In the genomic region with DNA sequence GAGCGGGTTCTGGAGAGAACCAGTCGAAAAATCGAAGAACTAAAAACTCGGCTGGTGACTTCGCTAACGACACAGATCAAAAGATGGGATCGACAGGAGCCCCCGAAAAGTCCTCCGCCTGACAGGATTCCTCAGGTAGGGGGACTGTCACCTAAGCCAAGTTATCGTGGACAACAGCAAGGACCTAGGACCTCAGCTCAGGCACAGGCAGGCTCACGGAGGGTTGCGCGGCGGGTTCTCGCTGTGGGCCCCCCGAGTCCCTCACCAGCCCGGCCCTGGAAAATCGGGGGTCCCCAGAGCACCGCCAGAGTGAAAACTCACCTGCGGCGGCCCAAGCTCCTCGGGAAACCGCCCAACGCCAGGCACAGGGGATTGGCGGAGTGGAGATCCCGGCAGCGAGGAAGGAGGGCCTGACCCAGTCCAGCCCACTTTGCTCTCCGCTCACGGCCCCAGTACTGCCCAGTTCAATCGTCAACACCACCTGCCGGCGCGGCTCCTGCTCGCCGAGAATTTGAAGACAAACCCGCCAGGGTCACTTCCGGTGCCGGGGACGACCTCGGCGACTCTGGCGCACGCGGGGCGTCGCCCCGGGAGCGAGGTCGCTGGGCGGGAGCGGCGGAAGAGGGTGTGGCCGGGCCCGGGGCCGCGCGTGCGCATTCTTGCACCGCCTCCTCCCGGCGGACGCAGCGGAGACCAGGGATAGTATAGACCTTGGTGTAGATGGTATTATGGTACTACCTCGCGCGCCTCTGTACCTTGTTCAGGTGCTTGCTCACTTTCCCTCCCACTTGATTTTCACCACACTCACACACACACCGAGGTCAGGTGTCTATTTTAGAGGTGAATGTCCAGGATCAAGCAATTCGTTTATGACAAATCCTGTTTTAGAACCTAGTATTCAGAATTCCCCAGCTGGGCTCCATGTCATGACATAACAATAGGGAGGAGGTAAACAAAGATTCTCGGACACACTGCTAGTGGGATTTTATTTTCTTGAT, we compare ENCODE assay signal across 8 cellular contexts. TPM values are rescaled to one million over a fixed set of nuclear protein-coding genes. Genes with fewer than 3 reads are reported as not detected.
DNase-seq lines count a peak whose midpoint lies in the region; ATAC-seq and TF ChIP-seq lines count a peak whose summit lies in the region.

A gene (minus strand): TSS at position 567 of the 998 bp plus-strand sequence. CDS start 10,167 bp downstream, outside the sequence.

- TF ChIP-seq CTCF in dorsolateral prefrontal cortex (IDR thresholded peaks at IDR 0.05 in 54 of 56, conservative IDR thresholded peaks at IDR 0.05 in 2 of 56; ENCODE audit: low read depth in 1 of 56, partially characterized antibody in 56 of 56) (peak in 39 of 56 donors; percentile 5 to 58 (median 35)), right lobe of liver (IDR thresholded peaks at IDR 0.05) (peak in 2 of 4 donors; percentile 8 to 16)

- peak; percentile 91 for ATAC-seq in CD4-positive, CD25-positive, alpha-beta regulatory T cell (ENCODE audit: low read depth in 2 of 2)
- ATAC-seq in GM19438 (IDR thresholded peaks at IDR 0.05; ENCODE audit: low read depth, unreplicated experiment) (peak; percentile 92), HG03571 (IDR thresholded peaks at IDR 0.05; ENCODE audit: unreplicated experiment) (peak; percentile 93), right lobe of liver (peak; percentile 97 to 98 (median 98))

- TF ChIP-seq POLR2A in right lobe of liver (IDR thresholded peaks at IDR 0.05): peak; percentile 89

- peak within 1 kb of the TSS; percentile 94 to 98 (median 97) for H3K27ac Mint-ChIP-seq in CD4-positive, CD25-positive, alpha-beta regulatory T cell
- H3K27ac Mint-ChIP-seq in activated CD4-positive, alpha-beta memory T cell treated with anti-CD3 and anti-CD28 coated beads for 36 hours: peak within 1 kb of the TSS; percentile 81

- H3K4me3 Mint-ChIP-seq in CD4-positive, CD25-positive, alpha-beta regulatory T cell: peak within 1 kb of the TSS; percentile 71 to 98 (median 94)
- peak within 1 kb of the TSS; percentile 79 for H3K4me3 Mint-ChIP-seq in activated CD4-positive, alpha-beta memory T cell treated with anti-CD3 and anti-CD28 coated beads for 36 hours

- H3K9me3 ChIP-seq in CD4-positive, CD25-positive, alpha-beta regulatory T cell (ENCODE audit: control insufficient read depth in 2 of 2, low read length in 2 of 2): no peaks in the 10 kb centered on the region
- H3K9me3 ChIP-seq in right lobe of liver: no peaks in the 10 kb centered on the region

- no peaks in the 10 kb centered on the region for H3K9me3 Mint-ChIP-seq in CD4-positive, CD25-positive, alpha-beta regulatory T cell
- no peaks in the 10 kb centered on the region for H3K9me3 Mint-ChIP-seq in activated CD4-positive, alpha-beta memory T cell treated with anti-CD3 and anti-CD28 coated beads for 36 hours

- H3K27me3 ChIP-seq in CD4-positive, CD25-positive, alpha-beta regulatory T cell (ENCODE audit: control insufficient read depth, insufficient read depth, low read length): no peaks in the 10 kb centered on the region
- H3K27me3 ChIP-seq in dorsolateral prefrontal cortex (no peaks in the 10 kb centered on the region), right lobe of liver (no peaks in the 10 kb centered on the region)

- intact Hi-C loops in activated CD4-positive, alpha-beta memory T cell treated with anti-CD3 and anti-CD28 coated beads for 36 hours (cut with micrococcal nuclease): loop anchor here (1.0 to 5.0 kb wide), 4 partner anchors 70 to 219 kb away; a partner anchor contains a TSS
- intact Hi-C loops in dorsolateral prefrontal cortex (cut with DNase I): loop anchor here (1.0 to 5.0 kb wide), 6 partner anchors 69 to 102 kb away; a partner anchor contains a TSS
- intact Hi-C loops in right lobe of liver (cut with DNase I): no loop called here

- peak; percentile 82 to 93 (median 83) for DNase-seq in CD4-positive, CD25-positive, alpha-beta regulatory T cell
- DNase-seq in NCI-H774 (lab: John Stamatoyannopoulos, UW): peak; percentile 94
- peak; percentile 94 for DNase-seq in activated CD4-positive, alpha-beta memory T cell treated with anti-CD3 and anti-CD28 coated beads for 36 hours
- peak; percentile 63 to 93 (median 78) for DNase-seq in dorsolateral prefrontal cortex
- DNase-seq in right lobe of liver: peak; percentile 94 to 96 (median 96)
- peak; percentile 87 for DNase-seq in stimulated activated CD4-positive, alpha-beta T cell treated with anti-CD3 and anti-CD28 coated beads, Interleukin-4, amount 100 ng/mL, for 24 hours

- peaks cover 19 to 48% (median 31%) of the 10 kb centered on the region in 4 donors for H3K4me1 Mint-ChIP-seq in CD4-positive, CD25-positive, alpha-beta regulatory T cell
- peaks cover 22% of the 10 kb centered on the region for H3K4me1 Mint-ChIP-seq in activated CD4-positive, alpha-beta memory T cell treated with anti-CD3 and anti-CD28 coated beads for 36 hours (ENCODE audit: low read depth)

- WGBS in right lobe of liver (ENCODE audit: insufficient coverage, low coverage, low lambda C conversion rate, missing lambda C conversion rate): 1% methylated on average over 14 of the region's 69 CpGs

- H3K27me3 Mint-ChIP-seq in CD4-positive, CD25-positive, alpha-beta regulatory T cell: no peaks in the 10 kb centered on the region
- no peaks in the 10 kb centered on the region for H3K27me3 Mint-ChIP-seq in activated CD4-positive, alpha-beta memory T cell treated with anti-CD3 and anti-CD28 coated beads for 36 hours

- no peaks in the 10 kb centered on the region for H3K36me3 ChIP-seq in CD4-positive, CD25-positive, alpha-beta regulatory T cell (ENCODE audit: control insufficient read depth, insufficient read depth, low read length)
- H3K36me3 ChIP-seq in right lobe of liver: no peaks in the 10 kb centered on the region

- POLR2A ChIA-PET in activated CD4-positive, alpha-beta memory T cell treated with anti-CD3 and anti-CD28 coated beads for 36 hours (lab: Charles Lee): interaction anchor here (0.7 kb wide), 1 partner anchor 103 kb away, joined by 3 read pairs; a partner anchor contains a TSS

- peaks cover 23% of the 10 kb centered on the region for H3K4me1 ChIP-seq in CD4-positive, CD25-positive, alpha-beta regulatory T cell (ENCODE audit: control insufficient read depth, insufficient read depth, low read length, poor library complexity, severe bottlenecking)
- peaks cover 0 to 9% (median 1%) of the 10 kb centered on the region in 4 donors for H3K4me1 ChIP-seq in right lobe of liver

- CTCF ChIA-PET in activated CD4-positive, alpha-beta memory T cell treated with anti-CD3 and anti-CD28 coated beads for 36 hours (lab: Charles Lee): interaction anchor here (0.9 kb wide), 1 partner anchor 70 kb away, joined by 3 read pairs; no protein-coding TSS in a partner anchor

- peak within 1 kb of the TSS; percentile 81 for H3K27ac ChIP-seq in CD4-positive, CD25-positive, alpha-beta regulatory T cell (ENCODE audit: insufficient read depth, low read length, poor library complexity, severe bottlenecking)
- H3K27ac ChIP-seq in dorsolateral prefrontal cortex (peak within 1 kb of the TSS in 56 of 59 donors; percentile 4 to 90 (median 76)), right lobe of liver (peak within 1 kb of the TSS; percentile 65 to 74 (median 66))

- H3K36me3 Mint-ChIP-seq in CD4-positive, CD25-positive, alpha-beta regulatory T cell: peaks cover 1% of the 10 kb centered on the region
- no peaks in the 10 kb centered on the region for H3K36me3 Mint-ChIP-seq in activated CD4-positive, alpha-beta memory T cell treated with anti-CD3 and anti-CD28 coated beads for 36 hours

- H3K4me3 ChIP-seq in CD4-positive, CD25-positive, alpha-beta regulatory T cell (ENCODE audit: low read depth, low read length): peak within 1 kb of the TSS; percentile 92
- H3K4me3 ChIP-seq in dorsolateral prefrontal cortex (peak within 1 kb of the TSS; percentile 60 to 99 (median 90)), right lobe of liver (peak within 1 kb of the TSS; percentile 67 to 76 (median 76))

RNA-seq across cellular contexts. Expression of the gene that starts here (rescaled TPM):
- 22.9 TPM for total RNA-seq in CD4-positive, CD25-positive, alpha-beta regulatory T cell
- 10 to 100 TPM; 26.3 to 35.5 (median 32.0) TPM for polyA plus RNA-seq in CD4-positive, CD25-positive, alpha-beta regulatory T cell
- total RNA-seq in activated CD4-positive, alpha-beta memory T cell treated with anti-CD3 and anti-CD28 coated beads for 36 hours: 10 to 100 TPM; 22.3 to 22.8 TPM
- total RNA-seq in dorsolateral prefrontal cortex (10 to 100 TPM in 58 of 120 experiments, 1 to 10 TPM in 62; 4.9 to 16.3 (median 9.9) TPM), right lobe of liver (1 to 10 TPM; 3.5 to 6.9 (median 5.7) TPM)

Comparison
In these comparisons a context has a peak if more than half of its experiments do, and no peak if none do; other contexts are left out.
1. Peak in every context shown above with its lines: DNase-seq, ATAC-seq, H3K4me3 ChIP-seq and H3K27ac ChIP-seq.
2. intact Hi-C loops: an anchor here in activated CD4-positive, alpha-beta memory T cell treated with anti-CD3 and anti-CD28 coated beads for 36 hours (1.0 to 5.0 kb wide) and dorsolateral prefrontal cortex (1.0 to 5.0 kb wide); none called in right lobe of liver.